11 cellular contexts compared by ENCODE assay signal in genomic region chr3:99895106-99895705, GRCh38.
A peak's percentile ranks its signal among the peaks of the same experiment; 100 is the strongest.
DNase-seq lines count a peak whose midpoint lies in the region; ATAC-seq and TF ChIP-seq lines count a peak whose summit lies in the region.
"Had no signal": no experiment of that assay in that cellular context is flagged by ENCODE, and none has a peak within 500 bp of the region (broad histone marks: within the 10 kb centered on the region; RNA-seq: fewer than 3 reads in every experiment).

No MANE protein-coding gene starts in this region.

- TF ChIP-seq POLR2A in breast epithelium (IDR thresholded peaks at IDR 0.05), result no peak

- H3K9me3 Mint-ChIP-seq in MCF 10A (ENCODE audit: unreplicated experiment) (no peaks in the 10 kb centered on the region), type B pancreatic cell (peaks cover 4% of the 10 kb centered on the region)
- H3K9me3 Mint-ChIP-seq: activated naive CD4-positive, alpha-beta T cell treated with anti-CD3 and anti-CD28 coated beads, Interleukin-2, amount 50 U/mL, for 24 hours had no signal

- H3K27me3 Mint-ChIP-seq in MCF 10A (ENCODE audit: insufficient read depth, unreplicated experiment) (no peaks in the 10 kb centered on the region), type B pancreatic cell (no peaks in the 10 kb centered on the region)
- H3K27me3 Mint-ChIP-seq: activated naive CD4-positive, alpha-beta T cell treated with anti-CD3 and anti-CD28 coated beads, Interleukin-2, amount 50 U/mL, for 24 hours had no signal

- intact Hi-C loops in MCF 10A (cut with micrococcal nuclease) (no loop called here), breast epithelium (cut with DNase I; ENCODE audit: low total_unique reads) (no loop called here), Panc1 (cut with micrococcal nuclease; ENCODE audit: unreplicated experiment) (no loop called here), head of caudate nucleus (cut with DNase I) (no loop called here)

- ATAC-seq in Panc1, result no peak
- ATAC-seq in foreskin keratinocyte, result no peak

- TF ChIP-seq CTCF in MCF 10A (IDR thresholded peaks at IDR 0.05; ENCODE audit: unreplicated experiment) (no peak), breast epithelium (IDR thresholded peaks at IDR 0.05) (no peak), Panc1 (IDR thresholded peaks at IDR 0.05) (no peak), foreskin keratinocyte (conservative IDR thresholded peaks at IDR 0.05) (no peak), type B pancreatic cell (conservative IDR thresholded peaks at IDR 0.05) (no peak)

- DNase-seq in MCF 10A (ENCODE audit: unreplicated experiment) (no peak), breast epithelium (ENCODE audit: low spot score in 2 of 2) (no peak), Panc1 (ENCODE audit: low read depth, low spot score) (no peak), foreskin keratinocyte (no peak), type B pancreatic cell (ENCODE audit: extremely low spot score, unreplicated experiment) (no peak), head of caudate nucleus (no peak), NCI-H524 treated with DMSO at 0.1 percent for 48 hours (lab: John Stamatoyannopoulos, UW) (no peak), NAMALWA (ENCODE audit: low spot score) (no peak)
- DNase-seq: DND-41, upper lobe of right lung had no signal

- H3K9me3 ChIP-seq in breast epithelium (no peaks in the 10 kb centered on the region), Panc1 (ENCODE audit: control insufficient read depth, insufficient read depth, low read depth, low read length) (no peaks in the 10 kb centered on the region)
- H3K9me3 ChIP-seq: upper lobe of right lung had no signal

- H3K4me1 ChIP-seq in breast epithelium (no peaks in the 10 kb centered on the region), Panc1 (ENCODE audit: control insufficient read depth, insufficient read depth, low read length) (peaks cover 10% of the 10 kb centered on the region), foreskin keratinocyte (peaks cover 37% of the 10 kb centered on the region)
- H3K4me1 ChIP-seq: upper lobe of right lung had no signal

- no peaks in the 10 kb centered on the region for H3K27me3 ChIP-seq in breast epithelium
- H3K27me3 ChIP-seq in Panc1 (ENCODE audit: control insufficient read depth, insufficient read depth, low read length), result no peaks in the 10 kb centered on the region
- no peaks in the 10 kb centered on the region for H3K27me3 ChIP-seq in foreskin keratinocyte
- H3K27me3 ChIP-seq: upper lobe of right lung had no signal

- H3K36me3 Mint-ChIP-seq in MCF 10A (ENCODE audit: insufficient read depth, unreplicated experiment) (no peaks in the 10 kb centered on the region), type B pancreatic cell (no peaks in the 10 kb centered on the region)

- no peaks in the 10 kb centered on the region for H3K36me3 ChIP-seq in breast epithelium
- H3K36me3 ChIP-seq in Panc1 (ENCODE audit: control insufficient read depth, insufficient read depth, low read length), result no peaks in the 10 kb centered on the region
- H3K36me3 ChIP-seq: upper lobe of right lung had no signal

- H3K4me1 Mint-ChIP-seq in MCF 10A (ENCODE audit: insufficient read depth, unreplicated experiment), result peaks cover 15% of the 10 kb centered on the region
- peaks cover 13% of the 10 kb centered on the region for H3K4me1 Mint-ChIP-seq in type B pancreatic cell (ENCODE audit: unreplicated experiment)

- in situ Hi-C loops in Panc1 (cut with HindIII; ENCODE audit: low pct_unique_long_range_greater_than_20kb, low sequenced_read_pairs), result no loop called here

- H3K4me3 ChIP-seq in breast epithelium (no peak overlapping the region), Panc1 (ENCODE audit: low read depth in 2 of 2, low read length in 2 of 2) (no peak overlapping the region)
- H3K4me3 ChIP-seq: upper lobe of right lung had no signal

- no peak overlapping the region for H3K4me3 Mint-ChIP-seq in MCF 10A (ENCODE audit: unreplicated experiment)
- H3K4me3 Mint-ChIP-seq in type B pancreatic cell, result no peak overlapping the region
- H3K4me3 Mint-ChIP-seq: activated naive CD4-positive, alpha-beta T cell treated with anti-CD3 and anti-CD28 coated beads, Interleukin-2, amount 50 U/mL, for 24 hours had no signal

- POLR2A ChIA-PET in MCF 10A (lab: Yijun Ruan, JAX) (interaction anchor here (0.5 to 2.3 kb wide), 9 partner anchors 9 to 212 kb away, joined by 3 to 9 read pairs (median 4); no protein-coding TSS in a partner anchor), Panc1 (lab: Charles Lee) (no interaction called here)

- no TSS peak for BruUV-seq in MCF 10A (replicated peaks; lab: Mats Ljungman, UMichigan)
- no TSS peak for BruUV-seq in Panc1 (replicated peaks; lab: Mats Ljungman, UMichigan)

- CTCF ChIA-PET in MCF 10A (lab: Yijun Ruan, JAX), result interaction anchor here (0.6 to 4.2 kb wide), 9 partner anchors 11 to 435 kb away, joined by 3 to 16 read pairs (median 3); no protein-coding TSS in a partner anchor
- CTCF ChIA-PET in Panc1 (lab: Charles Lee), result interaction anchor here (0.6 kb wide), 2 partner anchors 320 to 1359 kb away, joined by 3 to 5 read pairs; no protein-coding TSS in a partner anchor

- H3K27ac ChIP-seq in breast epithelium (no peak overlapping the region), Panc1 (ENCODE audit: low read length) (peak overlapping the region; percentile 40; the same call in 1 of the 2 replicates), foreskin keratinocyte (peak overlapping the region; percentile 40)

- peak overlapping the region; percentile 79 for H3K27ac Mint-ChIP-seq in MCF 10A (ENCODE audit: low read depth, unreplicated experiment)
- H3K27ac Mint-ChIP-seq in type B pancreatic cell, result peak overlapping the region; percentile 37
- H3K27ac Mint-ChIP-seq: activated naive CD4-positive, alpha-beta T cell treated with anti-CD3 and anti-CD28 coated beads, Interleukin-2, amount 50 U/mL, for 24 hours had no signal

Comparison
In these comparisons a context has a peak if more than half of its experiments do, and no peak if none do; other contexts are left out.
1. H3K27ac ChIP-seq: peak in Panc1 (single experiment) and foreskin keratinocyte (single experiment); none in breast epithelium (0 of 2).